In the genomic region with DNA sequence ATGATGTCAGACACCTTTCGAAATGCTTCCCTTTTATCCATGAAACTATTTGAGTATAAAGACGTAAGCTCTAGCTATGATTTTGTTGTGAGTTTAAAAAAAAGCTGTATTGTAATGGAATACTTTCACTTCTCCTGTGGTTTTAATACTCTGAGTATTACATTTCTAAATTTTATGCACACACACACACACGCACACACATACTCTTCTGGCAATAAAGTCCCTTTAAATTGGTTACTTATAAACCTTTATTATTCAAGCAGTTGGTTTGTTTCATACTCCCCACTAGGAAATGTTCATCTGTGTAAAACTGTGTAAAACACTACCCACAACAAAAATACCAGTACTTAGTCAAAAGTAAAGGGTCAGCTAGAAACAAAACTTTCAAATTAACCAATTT, we compare ENCODE assay signal across 17 cellular contexts. TPM values are rescaled to one million over a fixed set of nuclear protein-coding genes. Genes with fewer than 3 reads are reported as not detected.
A peak's percentile ranks its signal among the peaks of the same experiment; 100 is the strongest.
DNase-seq lines count a peak whose midpoint lies in the region; ATAC-seq and TF ChIP-seq lines count a peak whose summit lies in the region.
"Had no signal": no experiment of that assay in that cellular context is flagged by ENCODE, and none has a peak within 500 bp of the region (broad histone marks: within the 10 kb centered on the region; RNA-seq: fewer than 3 reads in every experiment).

No MANE protein-coding gene starts in this region.

- no peak for TF ChIP-seq CTCF in VCaP (conservative IDR thresholded peaks at IDR 0.05)

- intact Hi-C loops in left colon (cut with DNase I, micrococcal nuclease), result no loop called here

- peak; percentile 89 for ATAC-seq in left colon
- ATAC-seq: GM23338 had no signal

- peak overlapping the region; percentile 56 for H3K27ac ChIP-seq in VCaP

- DNase-seq in MV-4-11 (lab: John Stamatoyannopoulos, UW) (peak; percentile 47), left colon (peak in 1 of 2 donors; percentile 25), renal cortical epithelial cell (ENCODE audit: low read depth) (peak; percentile 53), HCEC 1CT (no peak), glomerular visceral epithelial cell (ENCODE audit: extremely low spot score) (no peak), HPDE6-E6E7 (ENCODE audit: extremely low spot score) (no peak)
- DNase-seq: C1 segment of cervical spinal cord; Calu3; CD4-positive, alpha-beta memory T cell; COR-L47; DMS53; DMS79 treated with DMSO at 0.1 percent for 48 hours; GF-D8; H9; HFFc6 had no signal

RNA-seq across cellular contexts. Expression of gene VAMP7, which starts 18.2 kb away (rescaled TPM):
- total RNA-seq in left colon (10 to 100 TPM; 29.5 to 30.5 TPM), renal cortical epithelial cell (72.9 and 76.1 TPM in 2 replicates)

Comparison
In these comparisons a context has a peak if more than half of its experiments do, and no peak if none do; other contexts are left out.
1. DNase-seq: peak in MV-4-11 (single experiment) and renal cortical epithelial cell (single experiment); none in HCEC 1CT (single experiment), glomerular visceral epithelial cell (single experiment) and HPDE6-E6E7 (single experiment).